ENCODE assay signal across 1 cellular context in the genomic region with DNA sequence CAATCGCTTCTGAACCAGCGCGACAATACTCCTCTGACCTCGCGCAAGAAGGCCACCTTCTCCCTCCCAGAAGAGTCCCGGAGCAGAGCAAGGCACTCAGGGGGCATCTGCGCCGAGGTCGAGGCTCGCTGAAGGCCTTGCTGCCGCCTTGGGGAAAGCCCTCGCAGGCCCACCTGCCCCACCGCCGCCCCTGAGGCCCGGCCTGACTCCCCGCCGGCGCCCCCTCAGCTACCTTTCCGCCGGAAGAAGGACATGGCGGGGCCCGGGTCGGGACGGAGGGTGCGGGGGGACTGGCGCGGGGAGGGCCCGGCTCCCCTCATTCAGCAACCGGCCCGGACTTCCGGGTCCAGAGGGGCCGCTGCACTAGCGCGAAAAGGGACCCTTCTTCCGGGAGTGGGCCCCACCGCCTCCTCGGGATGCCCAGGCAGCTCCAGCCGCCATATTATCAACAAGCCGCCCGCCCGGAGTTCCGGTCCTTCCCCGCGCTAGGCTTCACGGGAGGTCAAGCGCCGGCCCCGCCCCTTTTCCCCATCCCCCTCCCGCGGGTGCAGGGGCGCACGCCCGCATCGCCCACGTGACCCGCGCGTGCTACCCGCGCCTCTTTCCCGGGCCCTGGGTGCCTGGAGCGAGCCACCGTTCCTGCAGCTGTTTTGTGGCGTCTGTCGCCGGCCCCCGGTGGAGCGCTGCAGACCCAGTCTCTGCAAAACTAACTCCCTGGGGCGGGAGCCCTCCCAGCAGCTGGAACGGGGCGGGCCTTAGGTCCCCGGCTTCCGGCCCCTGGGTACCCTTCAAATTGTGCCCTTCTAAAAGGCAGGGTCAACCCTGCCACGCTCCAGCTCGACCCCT.
TF ChIP-seq lines count a peak whose summit lies in the region.

A gene with protein sequence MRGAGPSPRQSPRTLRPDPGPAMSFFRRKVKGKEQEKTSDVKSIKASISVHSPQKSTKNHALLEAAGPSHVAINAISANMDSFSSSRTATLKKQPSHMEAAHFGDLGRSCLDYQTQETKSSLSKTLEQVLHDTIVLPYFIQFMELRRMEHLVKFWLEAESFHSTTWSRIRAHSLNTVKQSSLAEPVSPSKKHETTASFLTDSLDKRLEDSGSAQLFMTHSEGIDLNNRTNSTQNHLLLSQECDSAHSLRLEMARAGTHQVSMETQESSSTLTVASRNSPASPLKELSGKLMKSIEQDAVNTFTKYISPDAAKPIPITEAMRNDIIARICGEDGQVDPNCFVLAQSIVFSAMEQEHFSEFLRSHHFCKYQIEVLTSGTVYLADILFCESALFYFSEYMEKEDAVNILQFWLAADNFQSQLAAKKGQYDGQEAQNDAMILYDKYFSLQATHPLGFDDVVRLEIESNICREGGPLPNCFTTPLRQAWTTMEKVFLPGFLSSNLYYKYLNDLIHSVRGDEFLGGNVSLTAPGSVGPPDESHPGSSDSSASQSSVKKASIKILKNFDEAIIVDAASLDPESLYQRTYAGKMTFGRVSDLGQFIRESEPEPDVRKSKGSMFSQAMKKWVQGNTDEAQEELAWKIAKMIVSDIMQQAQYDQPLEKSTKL (minus strand): TSS at position 469 of the 846 bp plus-strand sequence. CDS start 149 bp downstream, at position 320.

TF ChIP-seq in HEK293, 187 proteins besides CTCF, POLR2A, EP300 and RAD21 (continued from another document and continues in another):
- peak; percentile 62; the same call in 1 of the 2 replicates for TF ChIP-seq INSM2 (tag by site-specific recombination; IDR thresholded peaks at IDR 0.05)
- TF ChIP-seq, protein P1, sequence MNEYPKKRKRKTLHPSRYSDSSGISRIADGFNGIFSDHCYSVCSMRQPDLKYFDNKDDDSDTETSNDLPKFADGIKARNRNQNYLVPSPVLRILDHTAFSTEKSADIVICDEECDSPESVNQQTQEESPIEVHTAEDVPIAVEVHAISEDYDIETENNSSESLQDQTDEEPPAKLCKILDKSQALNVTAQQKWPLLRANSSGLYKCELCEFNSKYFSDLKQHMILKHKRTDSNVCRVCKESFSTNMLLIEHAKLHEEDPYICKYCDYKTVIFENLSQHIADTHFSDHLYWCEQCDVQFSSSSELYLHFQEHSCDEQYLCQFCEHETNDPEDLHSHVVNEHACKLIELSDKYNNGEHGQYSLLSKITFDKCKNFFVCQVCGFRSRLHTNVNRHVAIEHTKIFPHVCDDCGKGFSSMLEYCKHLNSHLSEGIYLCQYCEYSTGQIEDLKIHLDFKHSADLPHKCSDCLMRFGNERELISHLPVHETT (tag by site-specific recombination; IDR thresholded peaks at IDR 0.05), result peak; percentile 65; the same call in 1 of the 2 replicates
- no peak for TF ChIP-seq ZNF133 (tag by site-specific recombination; IDR thresholded peaks at IDR 0.05)
- peak; percentile 86 for TF ChIP-seq SP7 (tag by site-specific recombination; IDR thresholded peaks at IDR 0.05)
- no peak for TF ChIP-seq ZNF350 (tag by site-specific recombination; IDR thresholded peaks at IDR 0.05)
- TF ChIP-seq ZNF335 (tag by site-specific recombination; conservative IDR thresholded peaks at IDR 0.05), result peak; percentile 91
- peak; percentile 92 for TF ChIP-seq YY2 (tag by site-specific recombination; IDR thresholded peaks at IDR 0.05)
- peak; percentile 28; the same call in 1 of the 2 replicates for TF ChIP-seq FEZF1 (tag by site-specific recombination; IDR thresholded peaks at IDR 0.05)
- TF ChIP-seq ZBTB8A (tag by site-specific recombination; IDR thresholded peaks at IDR 0.05), result peak; percentile 94
- TF ChIP-seq ZNF121 (tag by site-specific recombination; IDR thresholded peaks at IDR 0.05), result peak; percentile 29; the same call in 1 of the 2 replicates
- peak; percentile 89 for TF ChIP-seq ZNF76 (tag by site-specific recombination; IDR thresholded peaks at IDR 0.05; ENCODE audit: borderline replicate concordance, low read depth)
- no peak for TF ChIP-seq WT1 (tag by site-specific recombination; IDR thresholded peaks at IDR 0.05)
- TF ChIP-seq BCL11B (tag by site-specific recombination; IDR thresholded peaks at IDR 0.05; ENCODE audit: low read depth), result peak; percentile 53; the same call in 1 of the 2 replicates
- TF ChIP-seq PRDM6 (tag by site-specific recombination; IDR thresholded peaks at IDR 0.05), result peak; percentile 26; the same call in 1 of the 2 replicates
- TF ChIP-seq ZSCAN23 (tag by site-specific recombination; IDR thresholded peaks at IDR 0.05), result 0 out of 2 replicates have a peak, but pooled peaks have one; percentile 63
- TF ChIP-seq ZNF114 (tag by site-specific recombination; IDR thresholded peaks at IDR 0.05), result no peak
- peak; percentile 18; the same call in 1 of the 2 replicates for TF ChIP-seq ZNF146 (tag by site-specific recombination; IDR thresholded peaks at IDR 0.05)
- no peak for TF ChIP-seq ZNF174 (tag by site-specific recombination; IDR thresholded peaks at IDR 0.05)
- TF ChIP-seq, protein P2, sequence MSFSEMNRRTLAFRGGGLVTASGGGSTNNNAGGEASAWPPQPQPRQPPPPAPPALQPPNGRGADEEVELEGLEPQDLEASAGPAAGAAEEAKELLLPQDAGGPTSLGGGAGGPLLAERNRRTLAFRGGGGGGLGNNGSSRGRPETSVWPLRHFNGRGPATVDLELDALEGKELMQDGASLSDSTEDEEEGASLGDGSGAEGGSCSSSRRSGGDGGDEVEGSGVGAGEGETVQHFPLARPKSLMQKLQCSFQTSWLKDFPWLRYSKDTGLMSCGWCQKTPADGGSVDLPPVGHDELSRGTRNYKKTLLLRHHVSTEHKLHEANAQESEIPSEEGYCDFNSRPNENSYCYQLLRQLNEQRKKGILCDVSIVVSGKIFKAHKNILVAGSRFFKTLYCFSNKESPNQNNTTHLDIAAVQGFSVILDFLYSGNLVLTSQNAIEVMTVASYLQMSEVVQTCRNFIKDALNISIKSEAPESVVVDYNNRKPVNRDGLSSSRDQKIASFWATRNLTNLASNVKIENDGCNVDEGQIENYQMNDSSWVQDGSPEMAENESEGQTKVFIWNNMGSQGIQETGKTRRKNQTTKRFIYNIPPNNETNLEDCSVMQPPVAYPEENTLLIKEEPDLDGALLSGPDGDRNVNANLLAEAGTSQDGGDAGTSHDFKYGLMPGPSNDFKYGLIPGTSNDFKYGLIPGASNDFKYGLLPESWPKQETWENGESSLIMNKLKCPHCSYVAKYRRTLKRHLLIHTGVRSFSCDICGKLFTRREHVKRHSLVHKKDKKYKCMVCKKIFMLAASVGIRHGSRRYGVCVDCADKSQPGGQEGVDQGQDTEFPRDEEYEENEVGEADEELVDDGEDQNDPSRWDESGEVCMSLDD (tag by site-specific recombination; IDR thresholded peaks at IDR 0.05), result peak; percentile 88
- TF ChIP-seq ZNF324 (tag by site-specific recombination; IDR thresholded peaks at IDR 0.05), result peak; percentile 56; the same call in 1 of the 2 replicates
- TF ChIP-seq ZNF837 (tag by site-specific recombination; IDR thresholded peaks at IDR 0.05), result no peak
- 0 out of 2 replicates have a peak, but pooled peaks have one; percentile 63 for TF ChIP-seq IKZF3 (tag by site-specific recombination; IDR thresholded peaks at IDR 0.05)
- TF ChIP-seq, protein P3, sequence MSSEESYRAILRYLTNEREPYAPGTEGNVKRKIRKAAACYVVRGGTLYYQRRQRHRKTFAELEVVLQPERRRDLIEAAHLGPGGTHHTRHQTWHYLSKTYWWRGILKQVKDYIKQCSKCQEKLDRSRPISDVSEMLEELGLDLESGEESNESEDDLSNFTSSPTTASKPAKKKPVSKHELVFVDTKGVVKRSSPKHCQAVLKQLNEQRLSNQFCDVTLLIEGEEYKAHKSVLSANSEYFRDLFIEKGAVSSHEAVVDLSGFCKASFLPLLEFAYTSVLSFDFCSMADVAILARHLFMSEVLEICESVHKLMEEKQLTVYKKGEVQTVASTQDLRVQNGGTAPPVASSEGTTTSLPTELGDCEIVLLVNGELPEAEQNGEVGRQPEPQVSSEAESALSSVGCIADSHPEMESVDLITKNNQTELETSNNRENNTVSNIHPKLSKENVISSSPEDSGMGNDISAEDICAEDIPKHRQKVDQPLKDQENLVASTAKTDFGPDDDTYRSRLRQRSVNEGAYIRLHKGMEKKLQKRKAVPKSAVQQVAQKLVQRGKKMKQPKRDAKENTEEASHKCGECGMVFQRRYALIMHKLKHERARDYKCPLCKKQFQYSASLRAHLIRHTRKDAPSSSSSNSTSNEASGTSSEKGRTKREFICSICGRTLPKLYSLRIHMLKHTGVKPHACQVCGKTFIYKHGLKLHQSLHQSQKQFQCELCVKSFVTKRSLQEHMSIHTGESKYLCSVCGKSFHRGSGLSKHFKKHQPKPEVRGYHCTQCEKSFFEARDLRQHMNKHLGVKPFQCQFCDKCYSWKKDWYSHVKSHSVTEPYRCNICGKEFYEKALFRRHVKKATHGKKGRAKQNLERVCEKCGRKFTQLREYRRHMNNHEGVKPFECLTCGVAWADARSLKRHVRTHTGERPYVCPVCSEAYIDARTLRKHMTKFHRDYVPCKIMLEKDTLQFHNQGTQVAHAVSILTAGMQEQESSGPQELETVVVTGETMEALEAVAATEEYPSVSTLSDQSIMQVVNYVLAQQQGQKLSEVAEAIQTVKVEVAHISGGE (tag by site-specific recombination; conservative IDR thresholded peaks at IDR 0.05; ENCODE audit: low read depth), result peak; percentile 97
- TF ChIP-seq MYNN (tag by site-specific recombination; IDR thresholded peaks at IDR 0.05; ENCODE audit: borderline replicate concordance), result no peak
- TF ChIP-seq ZNF112 (tag by site-specific recombination; IDR thresholded peaks at IDR 0.05), result no peak
- peak; percentile 80; the same call in 1 of the 2 replicates for TF ChIP-seq ZNF223 (tag by site-specific recombination; IDR thresholded peaks at IDR 0.05)
- TF ChIP-seq ZFP3 (tag by site-specific recombination; IDR thresholded peaks at IDR 0.05; ENCODE audit: low read depth), result no peak
- TF ChIP-seq ZEB2 (tag by site-specific recombination; IDR thresholded peaks at IDR 0.05), result peak; percentile 88
- peak; percentile 61 for TF ChIP-seq PRDM10 (tag by site-specific recombination; IDR thresholded peaks at IDR 0.05)
- TF ChIP-seq ZNF704 (tag by site-specific recombination; IDR thresholded peaks at IDR 0.05), result no peak
- TF ChIP-seq KLF10 (tag by site-specific recombination; IDR thresholded peaks at IDR 0.05), result peak; percentile 62; the same call in 1 of the 2 replicates
